ENCODE assay signal across 27 cellular contexts in the genomic region with DNA sequence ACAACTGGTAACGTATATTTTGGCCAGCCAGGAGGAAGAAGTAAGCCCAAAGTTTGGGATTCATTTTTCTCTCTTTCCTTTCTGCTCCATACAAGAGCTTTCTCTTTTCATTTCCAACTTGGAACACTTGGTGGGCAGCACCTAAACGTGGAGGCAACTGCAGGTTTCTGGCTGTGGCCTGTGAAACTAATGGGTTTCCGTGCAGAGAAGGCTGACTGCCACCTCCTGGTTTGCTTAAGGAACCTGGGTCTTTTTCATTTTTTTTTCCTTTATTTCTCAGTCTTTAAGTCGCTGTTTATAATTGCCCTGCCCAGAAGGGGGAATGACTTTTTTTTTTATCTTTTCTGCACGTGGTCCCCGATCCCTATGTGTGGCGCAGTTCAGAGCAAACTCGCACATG.
"Had no signal": no experiment of that assay in that cellular context is flagged by ENCODE, and none has a peak within 500 bp of the region (broad histone marks: within the 10 kb centered on the region; RNA-seq: fewer than 3 reads in every experiment).

No MANE protein-coding gene starts in this region.

- DNase-seq: colonic mucosa; effector CD8-positive, alpha-beta T cell; esophagus squamous epithelium; foreskin melanocyte; glutamatergic neuron; heart right ventricle; hypothalamus; mesenchymal stem cell; midbrain; naive thymus-derived CD4-positive, alpha-beta T cell; right lobe of liver; small intestine; stimulated activated CD4-positive, alpha-beta T cell treated with anti-CD3 and anti-CD28 coated beads, Interleukin-15, amount 100 ng/mL, for 24 hours; stimulated activated CD4-positive, alpha-beta T cell treated with anti-CD3 and anti-CD28 coated beads, Interleukin-2, amount 100 ng/mL, for 48 hours; stimulated activated naive CD4-positive, alpha-beta T cell; stimulated activated naive CD8-positive, alpha-beta T cell treated with anti-CD3 and anti-CD28 coated beads, Interleukin-15, amount 100 ng/mL, for 72 hours; upper lobe of left lung; uterus had no signal

- H3K27ac Mint-ChIP-seq: dendritic cell treated with granulocyte-macrophage colony-stimulating factor and Interleukin-4, amounts not matched to agents 40 ng/mL and 50 ng/mL, for 4 days; naive thymus-derived CD4-positive, alpha-beta T cell; progenitor cell of endocrine pancreas had no signal

- H3K36me3 ChIP-seq: uterus had no signal

- H3K9ac ChIP-seq: parathyroid adenoma had no signal

- H3K4me1 ChIP-seq: colonic mucosa, esophagus squamous epithelium, heart right ventricle, parathyroid adenoma, right lobe of liver, tibial nerve, upper lobe of left lung, uterus had no signal

- H3K27me3 ChIP-seq: colonic mucosa, esophagus squamous epithelium, heart right ventricle, neutrophil, right lobe of liver, tibial nerve, upper lobe of left lung, uterus had no signal

- H3K4me1 Mint-ChIP-seq: neural crest cell; stimulated activated naive CD8-positive, alpha-beta T cell treated with anti-CD3 and anti-CD28 coated beads, Interleukin-15, amount 100 ng/mL, for 72 hours had no signal

- H3K4me3 ChIP-seq: colonic mucosa, esophagus squamous epithelium, heart right ventricle, right lobe of liver, thoracic aorta, tibial nerve, upper lobe of left lung, uterus had no signal

- H3K9me3 Mint-ChIP-seq: central memory CD8-positive, alpha-beta T cell had no signal

- H3K27ac ChIP-seq: colonic mucosa, esophagus squamous epithelium, heart right ventricle, neutrophil, parathyroid adenoma, right lobe of liver, thoracic aorta, tibial nerve, upper lobe of left lung, uterus had no signal

- H3K4me3 Mint-ChIP-seq: central memory CD8-positive, alpha-beta T cell; dendritic cell treated with granulocyte-macrophage colony-stimulating factor and Interleukin-4, amounts not matched to agents 40 ng/mL and 50 ng/mL, for 4 days; stimulated activated naive CD8-positive, alpha-beta T cell treated with anti-CD3 and anti-CD28 coated beads, Interleukin-15, amount 100 ng/mL, for 72 hours had no signal

- H3K27me3 Mint-ChIP-seq: central memory CD8-positive, alpha-beta T cell; dendritic cell treated with granulocyte-macrophage colony-stimulating factor and Interleukin-4, amounts not matched to agents 40 ng/mL and 50 ng/mL, for 4 days; naive thymus-derived CD4-positive, alpha-beta T cell; progenitor cell of endocrine pancreas; stimulated activated naive CD8-positive, alpha-beta T cell treated with anti-CD3 and anti-CD28 coated beads, Interleukin-15, amount 100 ng/mL, for 72 hours had no signal

- ATAC-seq: heart right ventricle; left lobe of liver; naive thymus-derived CD4-positive, alpha-beta T cell; right lobe of liver; stimulated activated naive CD8-positive, alpha-beta T cell treated with anti-CD3 and anti-CD28 coated beads, Interleukin-15, amount 100 ng/mL, for 72 hours had no signal
